ENCODE assay signal across 23 cellular contexts in genomic region chr17:31481783-31482081, GRCh38.
DNase-seq lines count a peak whose midpoint lies in the region; ATAC-seq, FAIRE-seq and TF ChIP-seq lines count a peak whose summit lies in the region.
"Had no signal": no experiment of that assay in that cellular context is flagged by ENCODE, and none has a peak within 500 bp of the region (broad histone marks: within the 10 kb centered on the region; RNA-seq: fewer than 3 reads in every experiment).

No MANE protein-coding gene starts in this region.

- H3F3A ChIP-seq in PC-3 (ENCODE audit: low read length, unreplicated experiment): no peaks in the 10 kb centered on the region

- H3K4me2 ChIP-seq in PC-3 (ENCODE audit: low read length) (no peak overlapping the region), osteoblast (ENCODE audit: insufficient read depth, low read length) (no peak overlapping the region)
- H3K4me2 ChIP-seq: BLaER1 had no signal

- FAIRE-seq in bronchial epithelial cell (lab: Jason Lieb, UNC): no peak
- FAIRE-seq: GM19239, H1, HTR-8/SVneo had no signal

- POLR2A ChIA-PET in PC-3 (lab: Charles Lee; ENCODE audit: unreplicated experiment): interaction anchor here (0.7 kb wide), 1 partner anchor 931 kb away, joined by 3 read pairs; no protein-coding TSS in a partner anchor

- no peak overlapping the region for H2AFZ ChIP-seq in PC-3 (ENCODE audit: low read length)
- no peak overlapping the region for H2AFZ ChIP-seq in osteoblast (ENCODE audit: low read length)

- no peaks in the 10 kb centered on the region for H3K79me2 ChIP-seq in PC-3 (ENCODE audit: low read length)
- no peaks in the 10 kb centered on the region for H3K79me2 ChIP-seq in osteoblast (ENCODE audit: insufficient read depth, low read length)

- H3K36me3 ChIP-seq in PC-3 (ENCODE audit: low read depth, low read length): no peaks in the 10 kb centered on the region
- H3K36me3 ChIP-seq in bronchial epithelial cell (ENCODE audit: control insufficient read depth, insufficient read depth, low read length): no peaks in the 10 kb centered on the region
- H3K36me3 ChIP-seq in osteoblast (ENCODE audit: insufficient read depth, low read length): no peaks in the 10 kb centered on the region
- H3K36me3 ChIP-seq: BLaER1 had no signal

- TF ChIP-seq CTCF in PC-3 (conservative IDR thresholded peaks at IDR 0.05; ENCODE audit: low read depth, low read length) (no peak), bronchial epithelial cell (IDR thresholded peaks at IDR 0.05; ENCODE audit: insufficient read depth, low read length, severe bottlenecking) (no peak), osteoblast (IDR thresholded peaks at IDR 0.05; ENCODE audit: extremely low read depth, low read depth, low read length) (no peak)

- CTCF ChIA-PET in PC-3 (lab: Charles Lee): no interaction called here

- H3K4me3 ChIP-seq in PC-3 (ENCODE audit: low read length) (no peak overlapping the region), bronchial epithelial cell (ENCODE audit: low read depth, low read length) (no peak overlapping the region), osteoblast (ENCODE audit: insufficient read depth, low read length) (no peak overlapping the region)
- H3K4me3 ChIP-seq: BLaER1 had no signal

- DNase-seq in activated CD4-positive, alpha-beta T cell treated with anti-CD3 and anti-CD28 coated beads, Interleukin-2, amount 10 ng/mL, durations not matched to agents 24 days and 14 days: no peak
- DNase-seq in activated CD4-positive, alpha-beta T cell treated with anti-CD3 and anti-CD28 coated beads, Interleukin-2, amount 50 U/mL, for 1 hour: no peak
- DNase-seq in PC-3: peak; percentile 32
- peak; percentile 53 for DNase-seq in bronchial epithelial cell (ENCODE audit: low read depth)
- DNase-seq in osteoblast (ENCODE audit: insufficient read length, low spot score, missing footprints): peak; percentile 47
- no peak for DNase-seq in effector memory CD8-positive, alpha-beta T cell
- no peak for DNase-seq in hypothalamus (lab: John Stamatoyannopoulos, UW)
- DNase-seq: 8988T; CD4-positive, CD25-positive, alpha-beta regulatory T cell; HCEC 1CT; KG1; MM.1S; NCI-H2029; NCI-H446 treated with DMSO at 0.1 percent for 48 hours; NCI-H526; NCI-H82; NK-92 treated with Interleukin-12 subunit alpha and Interleukin-12 subunit beta, amount 100 ng/mL, for 24 hours; RPMI8226; SHP77 had no signal

- H3K4me3 Mint-ChIP-seq in activated CD4-positive, alpha-beta T cell treated with anti-CD3 and anti-CD28 coated beads, Interleukin-2, amount 10 ng/mL, durations not matched to agents 24 days and 14 days: no peak overlapping the region
- no peak overlapping the region for H3K4me3 Mint-ChIP-seq in effector memory CD8-positive, alpha-beta T cell
- H3K4me3 Mint-ChIP-seq: CD4-positive, CD25-positive, alpha-beta regulatory T cell had no signal

- H3K9me3 Mint-ChIP-seq in activated CD4-positive, alpha-beta T cell treated with anti-CD3 and anti-CD28 coated beads, Interleukin-2, amount 10 ng/mL, durations not matched to agents 24 days and 14 days: no peaks in the 10 kb centered on the region
- no peaks in the 10 kb centered on the region for H3K9me3 Mint-ChIP-seq in effector memory CD8-positive, alpha-beta T cell
- H3K9me3 Mint-ChIP-seq: CD4-positive, CD25-positive, alpha-beta regulatory T cell had no signal

- no peak overlapping the region for H3K9ac ChIP-seq in PC-3 (ENCODE audit: low read length)
- H3K9ac ChIP-seq: BLaER1 had no signal

- no TSS peak for BruUV-seq in PC-3 (replicated peaks; lab: Mats Ljungman, UMichigan)

- no peaks in the 10 kb centered on the region for H3K9me2 ChIP-seq in PC-3 (replicated peaks; ENCODE audit: low read length)

- no peaks in the 10 kb centered on the region for H3K36me3 Mint-ChIP-seq in activated CD4-positive, alpha-beta T cell treated with anti-CD3 and anti-CD28 coated beads, Interleukin-2, amount 10 ng/mL, durations not matched to agents 24 days and 14 days (ENCODE audit: low read depth)
- H3K36me3 Mint-ChIP-seq in effector memory CD8-positive, alpha-beta T cell (ENCODE audit: insufficient read depth): no peaks in the 10 kb centered on the region
- H3K36me3 Mint-ChIP-seq: CD4-positive, CD25-positive, alpha-beta regulatory T cell had no signal

- H3K4me1 Mint-ChIP-seq in activated CD4-positive, alpha-beta T cell treated with anti-CD3 and anti-CD28 coated beads, Interleukin-2, amount 10 ng/mL, durations not matched to agents 24 days and 14 days: peaks cover 9% of the 10 kb centered on the region
- peaks cover under 1 to 5% of the 10 kb centered on the region in 2 donors for H3K4me1 Mint-ChIP-seq in effector memory CD8-positive, alpha-beta T cell (ENCODE audit: low read depth in 2 of 2)

- peak overlapping the region; percentile 56 for H3K27ac Mint-ChIP-seq in activated CD4-positive, alpha-beta T cell treated with anti-CD3 and anti-CD28 coated beads, Interleukin-2, amount 10 ng/mL, durations not matched to agents 24 days and 14 days
- H3K27ac Mint-ChIP-seq in effector memory CD8-positive, alpha-beta T cell: no peak overlapping the region
- H3K27ac Mint-ChIP-seq: CD4-positive, CD25-positive, alpha-beta regulatory T cell had no signal

- peak; percentile 50 for ATAC-seq in PC-3
- ATAC-seq in effector memory CD8-positive, alpha-beta T cell (replicated peaks): no peak

- no peak overlapping the region for H3K27ac ChIP-seq in PC-3 (ENCODE audit: low read length)
- no peak overlapping the region for H3K27ac ChIP-seq in osteoblast (ENCODE audit: low read depth, low read length)
- H3K27ac ChIP-seq: BLaER1 had no signal

- no peaks in the 10 kb centered on the region for H3K27me3 ChIP-seq in PC-3 (ENCODE audit: low read length)
- no peaks in the 10 kb centered on the region for H3K27me3 ChIP-seq in bronchial epithelial cell (ENCODE audit: control insufficient read depth, insufficient read depth, low read length)
- H3K27me3 ChIP-seq in osteoblast (ENCODE audit: insufficient read depth, low read length): peaks cover 67% of the 10 kb centered on the region
- H3K27me3 ChIP-seq: BLaER1 had no signal

- H3K4me1 ChIP-seq in PC-3 (ENCODE audit: insufficient read depth, low read length) (no peaks in the 10 kb centered on the region), osteoblast (ENCODE audit: insufficient read depth, low read length) (no peaks in the 10 kb centered on the region)

- intact Hi-C loops in activated CD4-positive, alpha-beta T cell treated with anti-CD3 and anti-CD28 coated beads, Interleukin-2, amount 10 ng/mL, durations not matched to agents 24 days and 14 days (cut with micrococcal nuclease): no loop called here
- intact Hi-C loops in PC-3 (cut with micrococcal nuclease): no loop called here

- no peaks in the 10 kb centered on the region for H4K20me1 ChIP-seq in PC-3 (ENCODE audit: low read length)
- no peaks in the 10 kb centered on the region for H4K20me1 ChIP-seq in osteoblast (ENCODE audit: insufficient read depth, low read length)
- H4K20me1 ChIP-seq: BLaER1 had no signal

- peaks cover 5% of the 10 kb centered on the region for H3K27me3 Mint-ChIP-seq in activated CD4-positive, alpha-beta T cell treated with anti-CD3 and anti-CD28 coated beads, Interleukin-2, amount 10 ng/mL, durations not matched to agents 24 days and 14 days
- H3K27me3 Mint-ChIP-seq in effector memory CD8-positive, alpha-beta T cell: peaks cover 0 to 16% of the 10 kb centered on the region in 2 donors
- H3K27me3 Mint-ChIP-seq: CD4-positive, CD25-positive, alpha-beta regulatory T cell had no signal

- H3K9me3 ChIP-seq in PC-3 (ENCODE audit: low read length) (no peaks in the 10 kb centered on the region), osteoblast (ENCODE audit: low read depth, low read length) (no peaks in the 10 kb centered on the region)
- H3K9me3 ChIP-seq: BLaER1 had no signal

Comparison
In these comparisons a context has a peak if more than half of its experiments do, and no peak if none do; other contexts are left out.
1. DNase-seq: peak in PC-3 (single experiment), bronchial epithelial cell (single experiment) and osteoblast (single experiment); none in activated CD4-positive, alpha-beta T cell treated with anti-CD3 and anti-CD28 coated beads, Interleukin-2, amount 10 ng/mL, durations not matched to agents 24 days and 14 days (single experiment), activated CD4-positive, alpha-beta T cell treated with anti-CD3 and anti-CD28 coated beads, Interleukin-2, amount 50 U/mL, for 1 hour (single experiment), effector memory CD8-positive, alpha-beta T cell (0 of 3) and hypothalamus (0 of 51).